20 cellular contexts compared by ENCODE assay signal in the genomic region with DNA sequence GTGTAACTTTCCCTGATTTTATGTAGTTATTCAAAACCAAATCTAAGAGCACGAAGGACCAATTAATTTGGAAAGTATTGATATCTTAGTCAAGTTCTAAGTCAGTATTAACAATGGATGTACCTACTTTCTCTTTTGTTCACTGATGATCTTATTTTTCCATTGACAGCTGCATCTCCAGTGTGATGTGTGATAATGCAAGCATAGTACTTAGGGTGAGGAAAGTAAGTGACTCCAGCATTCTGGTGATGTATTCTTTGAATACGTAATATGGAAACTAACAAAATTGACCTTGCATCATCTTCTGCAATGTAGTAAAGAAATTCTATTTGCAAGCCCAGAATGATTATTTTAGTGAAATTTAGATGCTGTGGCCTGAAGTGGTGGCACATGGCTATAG. TPM values are rescaled to one million over a fixed set of nuclear protein-coding genes. Genes with fewer than 3 reads are reported as not detected.
DNase-seq lines count a peak whose midpoint lies in the region; ATAC-seq lines count a peak whose summit lies in the region.
"Had no signal": no experiment of that assay in that cellular context is flagged by ENCODE, and none has a peak within 500 bp of the region (broad histone marks: within the 10 kb centered on the region; RNA-seq: fewer than 3 reads in every experiment).

No MANE protein-coding gene starts in this region.

- CTCF ChIA-PET in activated CD8-positive, alpha-beta memory T cell treated with anti-CD3 and anti-CD28 coated beads, Interleukin-2, amount 10 ng/mL, durations not matched to agents 7 days and 5 days (lab: Charles Lee): interaction anchor here (1.3 to 3.6 kb wide), 2 partner anchors 42 to 45 kb away, joined by 3 to 13 read pairs; a partner anchor contains a TSS

- no peak overlapping the region for H3K4me3 Mint-ChIP-seq in activated CD8-positive, alpha-beta memory T cell treated with anti-CD3 and anti-CD28 coated beads, Interleukin-2, amount 10 ng/mL, durations not matched to agents 7 days and 5 days
- H3K4me3 Mint-ChIP-seq in activated naive CD8-positive, alpha-beta T cell treated with anti-CD3 and anti-CD28 coated beads, Interleukin-2, amount 50 U/mL, for 24 hours: no peak overlapping the region
- H3K4me3 Mint-ChIP-seq in activated naive CD8-positive, alpha-beta T cell treated with anti-CD3 and anti-CD28 coated beads for 36 hours: no peak overlapping the region
- no peak overlapping the region for H3K4me3 Mint-ChIP-seq in stimulated activated effector memory CD8-positive, alpha-beta T cell treated with anti-CD3 and anti-CD28 coated beads, Interleukin-12 subunit alpha, Interleukin-12 subunit beta, amount 100 ng/mL, for 72 hours
- H3K4me3 Mint-ChIP-seq: CD4-positive, CD25-positive, alpha-beta regulatory T cell; CD8-positive, alpha-beta memory T cell; H9 had no signal

- no peak overlapping the region for H3K27ac Mint-ChIP-seq in activated CD8-positive, alpha-beta memory T cell treated with anti-CD3 and anti-CD28 coated beads, Interleukin-2, amount 10 ng/mL, durations not matched to agents 7 days and 5 days
- H3K27ac Mint-ChIP-seq in activated naive CD8-positive, alpha-beta T cell treated with anti-CD3 and anti-CD28 coated beads, Interleukin-2, amount 50 U/mL, for 24 hours: peak overlapping the region; percentile 13
- H3K27ac Mint-ChIP-seq in activated naive CD8-positive, alpha-beta T cell treated with anti-CD3 and anti-CD28 coated beads for 36 hours: no peak overlapping the region
- no peak overlapping the region for H3K27ac Mint-ChIP-seq in stimulated activated effector memory CD8-positive, alpha-beta T cell treated with anti-CD3 and anti-CD28 coated beads, Interleukin-12 subunit alpha, Interleukin-12 subunit beta, amount 100 ng/mL, for 72 hours
- H3K27ac Mint-ChIP-seq: CD4-positive, CD25-positive, alpha-beta regulatory T cell; CD8-positive, alpha-beta memory T cell; H9 had no signal

- peaks cover 19% of the 10 kb centered on the region for H3K27me3 Mint-ChIP-seq in activated CD8-positive, alpha-beta memory T cell treated with anti-CD3 and anti-CD28 coated beads, Interleukin-2, amount 10 ng/mL, durations not matched to agents 7 days and 5 days
- peaks cover 6% of the 10 kb centered on the region for H3K27me3 Mint-ChIP-seq in activated naive CD8-positive, alpha-beta T cell treated with anti-CD3 and anti-CD28 coated beads, Interleukin-2, amount 50 U/mL, for 24 hours
- H3K27me3 Mint-ChIP-seq in activated naive CD8-positive, alpha-beta T cell treated with anti-CD3 and anti-CD28 coated beads for 36 hours: peaks cover 15% of the 10 kb centered on the region

- no peaks in the 10 kb centered on the region for H3K4me1 Mint-ChIP-seq in activated CD8-positive, alpha-beta memory T cell treated with anti-CD3 and anti-CD28 coated beads, Interleukin-2, amount 10 ng/mL, durations not matched to agents 7 days and 5 days
- peaks cover 6% of the 10 kb centered on the region for H3K4me1 Mint-ChIP-seq in activated naive CD8-positive, alpha-beta T cell treated with anti-CD3 and anti-CD28 coated beads, Interleukin-2, amount 50 U/mL, for 24 hours
- H3K4me1 Mint-ChIP-seq in activated naive CD8-positive, alpha-beta T cell treated with anti-CD3 and anti-CD28 coated beads for 36 hours: peaks cover 2% of the 10 kb centered on the region
- H3K4me1 Mint-ChIP-seq in stimulated activated effector memory CD8-positive, alpha-beta T cell treated with anti-CD3 and anti-CD28 coated beads, Interleukin-12 subunit alpha, Interleukin-12 subunit beta, amount 100 ng/mL, for 72 hours: no peaks in the 10 kb centered on the region
- H3K4me1 Mint-ChIP-seq: CD8-positive, alpha-beta memory T cell had no signal

- H3K9me3 Mint-ChIP-seq in activated CD8-positive, alpha-beta memory T cell treated with anti-CD3 and anti-CD28 coated beads, Interleukin-2, amount 10 ng/mL, durations not matched to agents 7 days and 5 days (ENCODE audit: low read depth): no peaks in the 10 kb centered on the region
- no peaks in the 10 kb centered on the region for H3K9me3 Mint-ChIP-seq in activated naive CD8-positive, alpha-beta T cell treated with anti-CD3 and anti-CD28 coated beads, Interleukin-2, amount 50 U/mL, for 24 hours
- no peaks in the 10 kb centered on the region for H3K9me3 Mint-ChIP-seq in activated naive CD8-positive, alpha-beta T cell treated with anti-CD3 and anti-CD28 coated beads for 36 hours
- H3K9me3 Mint-ChIP-seq in stimulated activated effector memory CD8-positive, alpha-beta T cell treated with anti-CD3 and anti-CD28 coated beads, Interleukin-12 subunit alpha, Interleukin-12 subunit beta, amount 100 ng/mL, for 72 hours: no peaks in the 10 kb centered on the region
- H3K9me3 Mint-ChIP-seq: CD4-positive, CD25-positive, alpha-beta regulatory T cell; CD8-positive, alpha-beta memory T cell; H9 had no signal

- peak; percentile 39 for ATAC-seq in activated CD8-positive, alpha-beta memory T cell treated with anti-CD3 and anti-CD28 coated beads, Interleukin-2, amount 10 ng/mL, durations not matched to agents 7 days and 5 days
- peak; percentile 70 for ATAC-seq in activated naive CD8-positive, alpha-beta T cell treated with anti-CD3 and anti-CD28 coated beads, Interleukin-2, amount 50 U/mL, for 24 hours
- ATAC-seq in stimulated activated effector memory CD8-positive, alpha-beta T cell treated with anti-CD3 and anti-CD28 coated beads, Interleukin-12 subunit alpha, Interleukin-12 subunit beta, amount 100 ng/mL, for 72 hours: peak; percentile 50
- ATAC-seq: GM12878, HepG2 had no signal

- no peaks in the 10 kb centered on the region for H3K36me3 Mint-ChIP-seq in activated CD8-positive, alpha-beta memory T cell treated with anti-CD3 and anti-CD28 coated beads, Interleukin-2, amount 10 ng/mL, durations not matched to agents 7 days and 5 days
- H3K36me3 Mint-ChIP-seq in activated naive CD8-positive, alpha-beta T cell treated with anti-CD3 and anti-CD28 coated beads, Interleukin-2, amount 50 U/mL, for 24 hours (ENCODE audit: low read depth): no peaks in the 10 kb centered on the region
- no peaks in the 10 kb centered on the region for H3K36me3 Mint-ChIP-seq in activated naive CD8-positive, alpha-beta T cell treated with anti-CD3 and anti-CD28 coated beads for 36 hours
- no peaks in the 10 kb centered on the region for H3K36me3 Mint-ChIP-seq in stimulated activated effector memory CD8-positive, alpha-beta T cell treated with anti-CD3 and anti-CD28 coated beads, Interleukin-12 subunit alpha, Interleukin-12 subunit beta, amount 100 ng/mL, for 72 hours
- H3K36me3 Mint-ChIP-seq: CD4-positive, CD25-positive, alpha-beta regulatory T cell; CD8-positive, alpha-beta memory T cell had no signal

- no peak for DNase-seq in activated CD8-positive, alpha-beta memory T cell treated with anti-CD3 and anti-CD28 coated beads, Interleukin-2, amount 10 ng/mL, durations not matched to agents 7 days and 5 days
- DNase-seq in activated CD8-positive, alpha-beta memory T cell treated with anti-CD3 and anti-CD28 coated beads for 24 hours: no peak
- DNase-seq in activated naive CD8-positive, alpha-beta T cell treated with anti-CD3 and anti-CD28 coated beads, Interleukin-2, amount 50 U/mL, for 24 hours: no peak
- DNase-seq in activated naive CD8-positive, alpha-beta T cell treated with anti-CD3 and anti-CD28 coated beads for 36 hours: no peak
- no peak for DNase-seq in stimulated activated effector memory CD8-positive, alpha-beta T cell treated with anti-CD3 and anti-CD28 coated beads, Interleukin-12 subunit alpha, Interleukin-12 subunit beta, amount 100 ng/mL, for 72 hours (ENCODE audit: low spot score in 2 of 2)
- DNase-seq in islet precursor cell: no peak
- DNase-seq: ACHN; BE2C; C1 segment of cervical spinal cord; CD4-positive, CD25-positive, alpha-beta regulatory T cell; CD8-positive, alpha-beta memory T cell; COR-L47; DMS 273 treated with DMSO at 0.1 percent for 48 hours; DMS53; DND-41; EL; GOT3; H9 had no signal

RNA-seq across cellular contexts. Expression of a gene that starts 22.4 kb away (rescaled TPM):
- total RNA-seq in activated CD8-positive, alpha-beta memory T cell treated with anti-CD3 and anti-CD28 coated beads, Interleukin-2, amount 10 ng/mL, durations not matched to agents 7 days and 5 days: not detected
- not detected for total RNA-seq in activated naive CD8-positive, alpha-beta T cell treated with anti-CD3 and anti-CD28 coated beads for 36 hours
- total RNA-seq: CD4-positive, CD25-positive, alpha-beta regulatory T cell; CD8-positive, alpha-beta memory T cell; HepG2 had no signal

RNA-seq across cellular contexts. Expression of a gene that starts 35.5 kb away (rescaled TPM):
- 1 to 10 TPM; 1.8 to 4.0 TPM for total RNA-seq in activated CD8-positive, alpha-beta memory T cell treated with anti-CD3 and anti-CD28 coated beads, Interleukin-2, amount 10 ng/mL, durations not matched to agents 7 days and 5 days
- 1 to 10 TPM; 1.6 to 2.4 TPM for total RNA-seq in activated naive CD8-positive, alpha-beta T cell treated with anti-CD3 and anti-CD28 coated beads for 36 hours

RNA-seq across cellular contexts. Expression of a gene that starts 45.5 kb away (rescaled TPM):
- 10 to 100 TPM; 18.4 to 21.9 TPM for total RNA-seq in activated CD8-positive, alpha-beta memory T cell treated with anti-CD3 and anti-CD28 coated beads, Interleukin-2, amount 10 ng/mL, durations not matched to agents 7 days and 5 days
- total RNA-seq in activated naive CD8-positive, alpha-beta T cell treated with anti-CD3 and anti-CD28 coated beads for 36 hours: 10 to 100 TPM; 28.2 to 29.5 TPM

RNA-seq across cellular contexts. Expression of a gene that starts 45.7 kb away (rescaled TPM):
- total RNA-seq in activated CD8-positive, alpha-beta memory T cell treated with anti-CD3 and anti-CD28 coated beads, Interleukin-2, amount 10 ng/mL, durations not matched to agents 7 days and 5 days: 100 to 1,000 TPM; 219 to 298 TPM
- total RNA-seq in activated naive CD8-positive, alpha-beta T cell treated with anti-CD3 and anti-CD28 coated beads for 36 hours: 100 to 1,000 TPM; 398 to 421 TPM

RNA-seq across cellular contexts. Expression of a gene that starts 52.1 kb away (rescaled TPM):
- total RNA-seq in activated CD8-positive, alpha-beta memory T cell treated with anti-CD3 and anti-CD28 coated beads, Interleukin-2, amount 10 ng/mL, durations not matched to agents 7 days and 5 days: 10 to 100 TPM; 20.9 to 21.2 TPM
- 10 to 100 TPM; 17.3 to 17.9 TPM for total RNA-seq in activated naive CD8-positive, alpha-beta T cell treated with anti-CD3 and anti-CD28 coated beads for 36 hours
